8 cellular contexts compared by ENCODE assay signal in genomic region chr9:135087489-135087791, GRCh38.
DNase-seq lines count a peak whose midpoint lies in the region; ATAC-seq and TF ChIP-seq lines count a peak whose summit lies in the region.

Gene OLFM1 (plus strand): TSS chr9:135087668. CDS start chr9:135087990, 322 bp downstream.

- no peak for DNase-seq in HFF-Myc (ENCODE audit: extremely low read depth, low read depth)
- peak; percentile 83 for DNase-seq in WERI-Rb-1
- peak; percentile 21 for DNase-seq in fibroblast of the conjunctiva (ENCODE audit: low read depth)
- peak; percentile 87 for DNase-seq in nephron progenitor cell
- no peak for DNase-seq in NCI-H510A (lab: John Stamatoyannopoulos, UW)
- DNase-seq in RKO (ENCODE audit: low spot score) = no peak

- peaks cover 8% of the 10 kb centered on the region for H3K4me1 Mint-ChIP-seq in nephron progenitor cell

- H3K9me3 Mint-ChIP-seq in nephron progenitor cell = no peaks in the 10 kb centered on the region

- no peak within 1 kb of the TSS for H3K4me3 ChIP-seq in HFF-Myc (replicated peaks; ENCODE audit: low read depth, low read length)
- H3K4me3 ChIP-seq in WERI-Rb-1 (ENCODE audit: low read depth, low read length) = peak within 1 kb of the TSS; percentile 47

- peaks cover 50% of the 10 kb centered on the region for H3K36me3 ChIP-seq in WERI-Rb-1

- H3K27me3 ChIP-seq in WERI-Rb-1 (ENCODE audit: insufficient read depth, low read depth, severe bottlenecking) = no peaks in the 10 kb centered on the region

- no peak within 1 kb of the TSS for H3K4me3 Mint-ChIP-seq in nephron progenitor cell

- H3K27ac Mint-ChIP-seq in nephron progenitor cell = no peak within 1 kb of the TSS

- no peak within 1 kb of the TSS for H3K27ac ChIP-seq in C4-2B
- H3K27ac ChIP-seq in WERI-Rb-1 = peak within 1 kb of the TSS; percentile 80

- H3K9me3 ChIP-seq in WERI-Rb-1 (ENCODE audit: severe bottlenecking) = no peaks in the 10 kb centered on the region

- peak; percentile 77 for TF ChIP-seq CTCF in C4-2B (conservative IDR thresholded peaks at IDR 0.05)
- peak; percentile 59 for TF ChIP-seq CTCF in HFF-Myc (IDR thresholded peaks at IDR 0.05; ENCODE audit: low read depth, low read length, missing control alignments)
- TF ChIP-seq CTCF in WERI-Rb-1 (IDR thresholded peaks at IDR 0.05; ENCODE audit: low read depth, low read length) = peak; percentile 74
- peak; percentile 60 for TF ChIP-seq CTCF in nephron progenitor cell (IDR thresholded peaks at IDR 0.05)

- H3K27me3 Mint-ChIP-seq in nephron progenitor cell (ENCODE audit: low read depth, poor library complexity) = peaks cover 83% of the 10 kb centered on the region

- no peaks in the 10 kb centered on the region for H3K36me3 Mint-ChIP-seq in nephron progenitor cell (ENCODE audit: low read depth)

- ATAC-seq in HG03159 (IDR thresholded peaks at IDR 0.05; ENCODE audit: unreplicated experiment) = no peak

Comparison
In these comparisons a context has a peak if more than half of its experiments do, and no peak if none do; other contexts are left out.
1. DNase-seq: peak in WERI-Rb-1 (single experiment), fibroblast of the conjunctiva (single experiment) and nephron progenitor cell (single experiment); none in HFF-Myc (single experiment), NCI-H510A (single experiment) and RKO (single experiment).
2. Peak in every context shown above with its lines, with median percentiles within 50 percentile points of each other: CTCF ChIP-seq.